Comparison of ENCODE assay signal across 7 cellular contexts in genomic region chr2:217785544-217786045, GRCh38.
DNase-seq lines count a peak whose midpoint lies in the region; ATAC-seq and TF ChIP-seq lines count a peak whose summit lies in the region.

No MANE protein-coding gene starts in this region.

- no peak overlapping the region for H3K4me3 ChIP-seq in GM12864 (ENCODE audit: low read depth, low read length)
- H3K4me3 ChIP-seq in dorsolateral prefrontal cortex: peak overlapping the region in 2 of 59 donors; percentile 22 to 29

- ATAC-seq in HG02973 (IDR thresholded peaks at IDR 0.05; ENCODE audit: unreplicated experiment): peak; percentile 43

- no peaks in the 10 kb centered on the region for H3K27me3 ChIP-seq in dorsolateral prefrontal cortex

- peak; percentile 98 for TF ChIP-seq CTCF in GM12864 (IDR thresholded peaks at IDR 0.05; ENCODE audit: low read depth, low read length, missing control alignments)
- peak; percentile 82 to 99 (median 97) for TF ChIP-seq CTCF in dorsolateral prefrontal cortex (IDR thresholded peaks at IDR 0.05 in 54 of 56, conservative IDR thresholded peaks at IDR 0.05 in 2 of 56; ENCODE audit: low read depth in 1 of 56, partially characterized antibody in 56 of 56)

- intact Hi-C loops in dorsolateral prefrontal cortex (cut with DNase I): loop anchor here (1.0 to 10.0 kb wide), 5 partner anchors 152 to 282 kb away; partner anchors contain the start of gene RUFY4 (in 1 of the 2)

- H3K27ac ChIP-seq in dorsolateral prefrontal cortex: peak overlapping the region in 1 of 59 donors; percentile 6

- DNase-seq in GM12864 (ENCODE audit: low read depth) (no peak), NCI-H460 (ENCODE audit: extremely low read depth, low read depth) (peak; percentile 68), dorsolateral prefrontal cortex (peak in 9 of 10 donors; percentile 46 to 91 (median 85)), lung microvascular endothelial cell (ENCODE audit: low read depth in 2 of 2) (peak; percentile 69 to 78)
- DNase-seq in activated CD4-positive, alpha-beta T cell treated with anti-CD3 and anti-CD28 coated beads, Interleukin-2, amount 50 U/mL, for 1 hour: peak; percentile 73
- peak; percentile 30 for DNase-seq in stimulated activated CD8-positive, alpha-beta memory T cell treated with anti-CD3 and anti-CD28 coated beads, Interleukin-12 subunit alpha, Interleukin-12 subunit beta, amount 100 ng/mL, for 24 hours (ENCODE audit: extremely low read depth)
